32 cellular contexts compared by ENCODE assay signal in genomic region chr10:48489099-48489498, GRCh38.
"Had no signal": no experiment of that assay in that cellular context is flagged by ENCODE, and none has a peak within 500 bp of the region (broad histone marks: within the 10 kb centered on the region; RNA-seq: fewer than 3 reads in every experiment).

No MANE protein-coding gene starts in this region.

- H3K4me3 ChIP-seq: ovary, psoas muscle, skin epidermis, smooth muscle cell, spleen, suprapubic skin, testis, tibial artery, transverse colon, upper lobe of right lung, uterus had no signal

- ATAC-seq: naive thymus-derived CD4-positive, alpha-beta T cell; natural killer cell; psoas muscle; right cardiac atrium; sciatic nerve; stimulated activated memory B cell treated with anti-CD40 and anti-IgM and Interleukin-4, amounts not matched to agents 10 μg/mL and 1 μg/mL and 100 μg/mL, for 72 hours; stimulated activated naive CD8-positive, alpha-beta T cell treated with anti-CD3 and anti-CD28 coated beads, Interleukin-15, amount 100 ng/mL, for 72 hours; stimulated activated naive CD8-positive, alpha-beta T cell treated with anti-CD3 and anti-CD28 coated beads, Interleukin-15, Interleukin-2, amounts not matched to agents 100 U/mL and 50 U/mL, for 24 hours; upper lobe of right lung had no signal

- H2AFZ ChIP-seq: parathyroid adenoma had no signal

- H3K27ac Mint-ChIP-seq: naive thymus-derived CD4-positive, alpha-beta T cell; natural killer cell; nephron; progenitor cell of endocrine pancreas; stimulated activated memory B cell treated with anti-CD40 and anti-IgM and Interleukin-4, amounts not matched to agents 10 μg/mL and 1 μg/mL and 100 μg/mL, for 72 hours; type B pancreatic cell had no signal

- DNase-seq: naive thymus-derived CD4-positive, alpha-beta T cell; natural killer cell; nucleus accumbens; ovary; posterior cingulate gyrus; psoas muscle; right cardiac atrium; spleen; stimulated activated CD4-positive, alpha-beta T cell treated with anti-CD3 and anti-CD28 coated beads, Interleukin-12 subunit alpha, Interleukin-12 subunit beta, amount 100 ng/mL, for 4 hours; stimulated activated CD4-positive, alpha-beta T cell treated with anti-CD3 and anti-CD28 coated beads, Interleukin-1b, Interleukin-23, amount 100 ng/mL, for 48 hours; stimulated activated CD4-positive, alpha-beta T cell treated with anti-CD3 and anti-CD28 coated beads, Interleukin-4, amount 100 ng/mL, for 1 hour; stimulated activated CD4-positive, alpha-beta T cell treated with anti-CD3 and anti-CD28 coated beads, Interleukin-4, amount 100 ng/mL, for 4 hours; stimulated activated CD8-positive, alpha-beta memory T cell treated with anti-CD3 and anti-CD28 coated beads, Interleukin-4, amount 100 ng/mL, for 48 hours; stimulated activated naive CD4-positive, alpha-beta T cell; stimulated activated naive CD8-positive, alpha-beta T cell treated with anti-CD3 and anti-CD28 coated beads, Interleukin-15, amount 100 ng/mL, for 72 hours; stimulated activated naive CD8-positive, alpha-beta T cell treated with anti-CD3 and anti-CD28 coated beads, Interleukin-15, Interleukin-2, amounts not matched to agents 100 U/mL and 50 U/mL, for 24 hours; substantia nigra; testis; transverse colon; upper lobe of right lung; uterus had no signal

- H3K36me3 Mint-ChIP-seq: naive thymus-derived CD4-positive, alpha-beta T cell; natural killer cell; type B pancreatic cell had no signal

- H3K4me1 ChIP-seq: psoas muscle, suprapubic skin, testis, tibial artery, transverse colon, upper lobe of right lung, uterus had no signal

- H3K27ac ChIP-seq: neutrophil, ovary, parathyroid adenoma, psoas muscle, skin epidermis, spleen, suprapubic skin, testis, tibial artery, transverse colon, upper lobe of right lung, uterus had no signal

- H3K9me3 Mint-ChIP-seq: naive thymus-derived CD4-positive, alpha-beta T cell; natural killer cell; nephron; stimulated activated naive CD8-positive, alpha-beta T cell treated with anti-CD3 and anti-CD28 coated beads, Interleukin-15, amount 100 ng/mL, for 72 hours; type B pancreatic cell had no signal

- H3K27me3 Mint-ChIP-seq: type B pancreatic cell had no signal

- H3K36me3 ChIP-seq: neutrophil, ovary, spleen, suprapubic skin, tibial artery, transverse colon, upper lobe of right lung, uterus had no signal

- H3K4me2 ChIP-seq: smooth muscle cell had no signal

- H3K9ac ChIP-seq: parathyroid adenoma had no signal

- H3K4me3 Mint-ChIP-seq: naive thymus-derived CD4-positive, alpha-beta T cell; natural killer cell; nephron; stimulated activated memory B cell treated with anti-CD40 and anti-IgM and Interleukin-4, amounts not matched to agents 10 μg/mL and 1 μg/mL and 100 μg/mL, for 72 hours; stimulated activated naive CD8-positive, alpha-beta T cell treated with anti-CD3 and anti-CD28 coated beads, Interleukin-15, amount 100 ng/mL, for 72 hours; type B pancreatic cell had no signal

- H3K9me3 ChIP-seq: neutrophil, ovary, psoas muscle, suprapubic skin, testis, tibial artery, transverse colon, upper lobe of right lung, uterus had no signal

- H3K27me3 ChIP-seq: ovary, suprapubic skin, testis, tibial artery, transverse colon, upper lobe of right lung, uterus had no signal
